11 cellular contexts compared by ENCODE assay signal in the genomic region with DNA sequence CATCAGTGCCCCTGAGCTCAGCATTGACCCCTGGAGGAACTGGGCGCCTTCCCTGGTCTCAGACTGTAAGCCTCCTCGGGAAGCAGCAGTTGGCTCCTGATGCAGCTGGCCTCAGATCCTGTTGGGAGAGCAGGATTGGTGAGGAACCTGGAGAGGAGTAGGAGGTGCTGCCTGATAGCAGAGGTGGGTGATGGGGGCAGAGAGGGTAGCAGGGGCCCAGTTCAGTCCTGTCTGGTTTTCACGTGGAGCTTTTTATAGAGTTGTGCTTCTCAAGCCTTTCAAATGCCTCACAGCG. TPM values are rescaled to one million over a fixed set of nuclear protein-coding genes. Genes with fewer than 3 reads are reported as not detected.
DNase-seq lines count a peak whose midpoint lies in the region; ATAC-seq and TF ChIP-seq lines count a peak whose summit lies in the region.
"Had no signal": no experiment of that assay in that cellular context is flagged by ENCODE, and none has a peak within 500 bp of the region (broad histone marks: within the 10 kb centered on the region; RNA-seq: fewer than 3 reads in every experiment).

No MANE protein-coding gene starts in this region.

- H3K36me3 ChIP-seq in Peyer's patch (no peaks in the 10 kb centered on the region), hepatocyte (replicated peaks; ENCODE audit: insufficient read depth, low read depth) (no peaks in the 10 kb centered on the region)
- H3K36me3 ChIP-seq in effector memory CD4-positive, alpha-beta T cell (ENCODE audit: control insufficient read depth, insufficient read depth, low read length), result no peaks in the 10 kb centered on the region
- H3K36me3 ChIP-seq: thoracic aorta had no signal

- peaks cover 65% of the 10 kb centered on the region for H3K4me1 Mint-ChIP-seq in T-helper 2 cell treated with Interferon-gamma antibody and Interleukin-4, amounts not matched to agents 5 μg/mL and 100 μg/mL, for 36 hours (ENCODE audit: low read depth)
- peaks cover 71 to 97% of the 10 kb centered on the region in 2 donors for H3K4me1 Mint-ChIP-seq in stimulated activated naive B cell treated with anti-CD40 and anti-IgM and Interleukin-4, amounts not matched to agents 10 μg/mL and 1 μg/mL and 100 μg/mL, for 72 hours

- no peaks in the 10 kb centered on the region for H4K20me1 ChIP-seq in hepatocyte (ENCODE audit: insufficient read depth, poor library complexity, severe bottlenecking)

- no peak overlapping the region for H3K4me2 ChIP-seq in hepatocyte

- no peak for DNase-seq in T-helper 2 cell treated with Interferon-gamma antibody and Interleukin-4, amounts not matched to agents 5 μg/mL and 100 μg/mL, for 36 hours (ENCODE audit: low spot score)
- no peak for DNase-seq in T-helper 2 cell
- peak in 1 of 3 donors; percentile 42 for DNase-seq in Peyer's patch
- DNase-seq in effector memory CD4-positive, alpha-beta T cell, result no peak
- DNase-seq in stimulated activated naive B cell treated with anti-CD40 and anti-IgM and Interleukin-4, amounts not matched to agents 10 μg/mL and 1 μg/mL and 100 μg/mL, for 72 hours, result no peak
- no peak for DNase-seq in NCI-H1105 (lab: John Stamatoyannopoulos, UW)
- no peak for DNase-seq in hepatocyte (ENCODE audit: low spot score)
- DNase-seq: foreskin melanocyte, SW 1271 had no signal

- peak overlapping the region; percentile 98 for H3K27ac Mint-ChIP-seq in T-helper 2 cell treated with Interferon-gamma antibody and Interleukin-4, amounts not matched to agents 5 μg/mL and 100 μg/mL, for 36 hours
- peak overlapping the region; percentile 99 for H3K27ac Mint-ChIP-seq in stimulated activated naive B cell treated with anti-CD40 and anti-IgM and Interleukin-4, amounts not matched to agents 10 μg/mL and 1 μg/mL and 100 μg/mL, for 72 hours

- H3K27ac ChIP-seq in Peyer's patch, result peak overlapping the region; percentile 65 to 83 (median 70)
- peak overlapping the region; percentile 92 for H3K27ac ChIP-seq in effector memory CD4-positive, alpha-beta T cell (ENCODE audit: insufficient read depth, low read length, poor library complexity, severe bottlenecking)
- no peak overlapping the region for H3K27ac ChIP-seq in hepatocyte
- H3K27ac ChIP-seq: thoracic aorta had no signal

- 59% methylated on average over 4 of the region's 4 CpGs for WGBS in hepatocyte (ENCODE audit: low lambda C conversion rate, missing lambda C conversion rate)

- peaks cover 43% of the 10 kb centered on the region for H3K36me3 Mint-ChIP-seq in T-helper 2 cell treated with Interferon-gamma antibody and Interleukin-4, amounts not matched to agents 5 μg/mL and 100 μg/mL, for 36 hours (ENCODE audit: low read depth)
- peaks cover 25 to 31% of the 10 kb centered on the region in 2 donors for H3K36me3 Mint-ChIP-seq in stimulated activated naive B cell treated with anti-CD40 and anti-IgM and Interleukin-4, amounts not matched to agents 10 μg/mL and 1 μg/mL and 100 μg/mL, for 72 hours

- H3K27me3 ChIP-seq in Peyer's patch (no peaks in the 10 kb centered on the region), hepatocyte (no peaks in the 10 kb centered on the region)
- H3K27me3 ChIP-seq in effector memory CD4-positive, alpha-beta T cell (replicated peaks; ENCODE audit: control insufficient read depth, insufficient read depth, low read length, poor library complexity, severe bottlenecking), result no peaks in the 10 kb centered on the region

- no peaks in the 10 kb centered on the region for H3K79me2 ChIP-seq in hepatocyte

- H3K4me3 Mint-ChIP-seq in T-helper 2 cell treated with Interferon-gamma antibody and Interleukin-4, amounts not matched to agents 5 μg/mL and 100 μg/mL, for 36 hours, result peak overlapping the region; percentile 87
- peak overlapping the region; percentile 84 to 85 for H3K4me3 Mint-ChIP-seq in stimulated activated naive B cell treated with anti-CD40 and anti-IgM and Interleukin-4, amounts not matched to agents 10 μg/mL and 1 μg/mL and 100 μg/mL, for 72 hours

- H3K4me1 ChIP-seq in Peyer's patch, result peaks cover 0 to 31% (median 20%) of the 10 kb centered on the region in 4 donors
- H3K4me1 ChIP-seq in effector memory CD4-positive, alpha-beta T cell (ENCODE audit: control insufficient read depth, insufficient read depth, low read length, poor library complexity, severe bottlenecking), result peaks cover 71% of the 10 kb centered on the region
- H3K4me1 ChIP-seq in hepatocyte (ENCODE audit: insufficient read depth), result peaks cover 49% of the 10 kb centered on the region

- no peak for TF ChIP-seq POLR2A in Peyer's patch (IDR thresholded peaks at IDR 0.05)

- no peaks in the 10 kb centered on the region for H3K9me2 ChIP-seq in hepatocyte (replicated peaks; ENCODE audit: insufficient read depth)

- no peak for ATAC-seq in stimulated activated naive B cell treated with anti-CD40 and anti-IgM and Interleukin-4, amounts not matched to agents 10 μg/mL and 1 μg/mL and 100 μg/mL, for 72 hours (replicated peaks)
- no peak for ATAC-seq in HG03108 (IDR thresholded peaks at IDR 0.05; ENCODE audit: unreplicated experiment)

- TF ChIP-seq CTCF in Peyer's patch (IDR thresholded peaks at IDR 0.05) (no peak), hepatocyte (IDR thresholded peaks at IDR 0.05; ENCODE audit: poor library complexity) (no peak)

- H3K27me3 Mint-ChIP-seq in T-helper 2 cell treated with Interferon-gamma antibody and Interleukin-4, amounts not matched to agents 5 μg/mL and 100 μg/mL, for 36 hours (ENCODE audit: low read depth), result no peaks in the 10 kb centered on the region
- H3K27me3 Mint-ChIP-seq in stimulated activated naive B cell treated with anti-CD40 and anti-IgM and Interleukin-4, amounts not matched to agents 10 μg/mL and 1 μg/mL and 100 μg/mL, for 72 hours, result peaks cover 6 to 11% of the 10 kb centered on the region in 2 donors

- H3K9me3 Mint-ChIP-seq in T-helper 2 cell treated with Interferon-gamma antibody and Interleukin-4, amounts not matched to agents 5 μg/mL and 100 μg/mL, for 36 hours, result no peaks in the 10 kb centered on the region
- H3K9me3 Mint-ChIP-seq in stimulated activated naive B cell treated with anti-CD40 and anti-IgM and Interleukin-4, amounts not matched to agents 10 μg/mL and 1 μg/mL and 100 μg/mL, for 72 hours, result no peaks in the 10 kb centered on the region

- H3K4me3 ChIP-seq in Peyer's patch (no peak overlapping the region), hepatocyte (no peak overlapping the region)
- H3K4me3 ChIP-seq in effector memory CD4-positive, alpha-beta T cell (ENCODE audit: insufficient read depth, low read depth, low read length, poor library complexity, severe bottlenecking), result peak overlapping the region; percentile 10
- H3K4me3 ChIP-seq: thoracic aorta had no signal

- no peaks in the 10 kb centered on the region for H3K9me3 ChIP-seq in Peyer's patch
- H3K9me3 ChIP-seq in effector memory CD4-positive, alpha-beta T cell (ENCODE audit: control insufficient read depth, low read length), result no peaks in the 10 kb centered on the region
- no peaks in the 10 kb centered on the region for H3K9me3 ChIP-seq in hepatocyte (ENCODE audit: low read depth)
- H3K9me3 ChIP-seq: thoracic aorta had no signal

- no peak overlapping the region for H2AFZ ChIP-seq in hepatocyte

RNA-seq across cellular contexts. Expression of gene ZNF750, which starts 23.8 kb away (rescaled TPM):
- not detected for total RNA-seq in Peyer's patch
- 0.12 and 0.27 TPM in 2 replicates for total RNA-seq in hepatocyte
- polyA plus RNA-seq in hepatocyte, result 0.49 and 2.1 TPM in 2 replicates
- total RNA-seq: thoracic aorta had no signal
